ENCODE assay signal across 8 cellular contexts in the genomic region with DNA sequence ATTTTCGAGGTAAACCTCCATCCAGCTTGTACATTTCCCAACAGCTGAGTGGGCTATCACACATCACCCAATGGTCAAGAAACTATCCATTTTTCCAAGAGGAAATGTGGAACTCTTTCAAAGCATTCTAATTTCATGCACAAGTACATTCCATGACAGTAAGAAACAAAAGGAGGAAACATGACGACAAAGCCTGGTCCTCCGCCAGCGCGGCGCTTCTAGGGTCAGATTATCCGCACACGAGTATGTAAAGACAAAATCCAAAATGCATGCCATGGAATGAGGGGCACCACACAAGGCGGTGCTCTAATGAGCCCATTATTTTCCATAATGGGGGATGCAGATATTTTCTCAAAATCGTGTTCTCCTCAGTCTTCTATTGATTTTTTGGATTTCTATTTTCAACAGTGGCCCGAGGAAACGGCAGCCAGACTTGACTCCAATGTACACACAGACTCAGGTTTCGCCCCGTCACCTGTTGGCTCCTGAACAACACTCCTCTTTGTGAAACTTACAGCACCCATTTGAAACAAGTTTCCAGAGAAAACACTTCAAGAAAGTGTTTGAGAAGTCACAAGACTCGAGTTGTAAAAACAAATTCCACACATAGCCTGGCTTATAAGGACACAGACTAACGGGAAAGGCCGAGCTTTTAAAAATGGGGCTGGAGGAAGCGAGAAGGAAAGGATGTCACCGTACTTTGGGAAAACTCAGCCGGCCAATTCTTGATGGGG.
DNase-seq lines count a peak whose midpoint lies in the region; ATAC-seq and TF ChIP-seq lines count a peak whose summit lies in the region.

No MANE protein-coding gene starts in this region.

- no peak for DNase-seq in CD4-positive, alpha-beta T cell
- DNase-seq in Karpas-422 (no peak), chondrocyte (ENCODE audit: low spot score) (no peak), mesendoderm (no peak), pons (ENCODE audit: low spot score) (no peak)

- TF ChIP-seq CTCF in CD4-positive, alpha-beta T cell (IDR thresholded peaks at IDR 0.05): no peak
- TF ChIP-seq CTCF in chondrocyte (IDR thresholded peaks at IDR 0.05): no peak

- H3K56ac ChIP-seq in mesendoderm (ENCODE audit: low read length): peak overlapping the region; percentile 77

- peaks cover 11% of the 10 kb centered on the region for H3K4me1 Mint-ChIP-seq in CD4-positive, alpha-beta T cell (ENCODE audit: low read depth)
- H3K4me1 Mint-ChIP-seq in chondrocyte (ENCODE audit: low read depth): peaks cover 40% of the 10 kb centered on the region

- POLR2A ChIA-PET in CD4-positive, alpha-beta T cell (lab: Charles Lee): no interaction called here

- peak overlapping the region; percentile 79 for H3K4me3 Mint-ChIP-seq in CD4-positive, alpha-beta T cell
- peak overlapping the region; percentile 88 for H3K4me3 Mint-ChIP-seq in chondrocyte (ENCODE audit: unreplicated experiment)

- H3K9me3 Mint-ChIP-seq in CD4-positive, alpha-beta T cell: no peaks in the 10 kb centered on the region
- no peaks in the 10 kb centered on the region for H3K9me3 Mint-ChIP-seq in chondrocyte (ENCODE audit: low read depth)

- no peak overlapping the region for H3K23ac ChIP-seq in mesendoderm (ENCODE audit: low read length)

- H2BK15ac ChIP-seq in mesendoderm (replicated peaks; ENCODE audit: low read depth): no peak overlapping the region

- H3K36me3 ChIP-seq in Karpas-422 (ENCODE audit: insufficient read depth, low read length): no peaks in the 10 kb centered on the region
- no peaks in the 10 kb centered on the region for H3K36me3 ChIP-seq in mesendoderm (ENCODE audit: control insufficient read depth, insufficient read depth, low read length)

- peaks cover 70% of the 10 kb centered on the region for H3K27me3 ChIP-seq in CD4-positive, alpha-beta T cell (ENCODE audit: control insufficient read depth, insufficient read depth, low read length)
- H3K27me3 ChIP-seq in Karpas-422 (ENCODE audit: low read length) (no peaks in the 10 kb centered on the region), mesendoderm (ENCODE audit: insufficient read depth, low read length, poor library complexity) (peaks cover 8% of the 10 kb centered on the region)

- ATAC-seq in CD4-positive, alpha-beta T cell (ENCODE audit: poor library complexity): no peak
- no peak for ATAC-seq in HG03196 (IDR thresholded peaks at IDR 0.05; ENCODE audit: unreplicated experiment)
- no peak for ATAC-seq in HG02759 (IDR thresholded peaks at IDR 0.05; ENCODE audit: unreplicated experiment)
- no peak for ATAC-seq in GM18502 (IDR thresholded peaks at IDR 0.05; ENCODE audit: poor library complexity, unreplicated experiment)

- CTCF ChIA-PET in CD4-positive, alpha-beta T cell (lab: Charles Lee): no interaction called here

- no peaks in the 10 kb centered on the region for H3K79me2 ChIP-seq in Karpas-422 (ENCODE audit: low read length)
- H3K79me2 ChIP-seq in mesendoderm (ENCODE audit: control insufficient read depth, insufficient read depth, low read length): peaks cover 8% of the 10 kb centered on the region

- H2BK5ac ChIP-seq in mesendoderm (ENCODE audit: low read length): no peak overlapping the region

- H3K18ac ChIP-seq in mesendoderm (ENCODE audit: low read length): no peak overlapping the region

- H4K5ac ChIP-seq in mesendoderm (ENCODE audit: low read length): no peak overlapping the region

- H3K27ac ChIP-seq in CD4-positive, alpha-beta T cell (ENCODE audit: low read depth, low read length): no peak overlapping the region
- H3K27ac ChIP-seq in Karpas-422 (ENCODE audit: low read length) (no peak overlapping the region), mesendoderm (ENCODE audit: low read depth, low read length) (no peak overlapping the region)

- no CpG with 5 or more reads among the region's 20 CpGs for WGBS in mesendoderm (ENCODE audit: extremely low coverage, insufficient coverage, low lambda C conversion rate)

- intact Hi-C loops in CD4-positive, alpha-beta T cell (cut with DNase I, micrococcal nuclease): loop anchor here in 1 of 2 experiments (5.0 kb wide), 1 partner anchor 1400 kb away; no protein-coding TSS in a partner anchor

- H3K9ac ChIP-seq in Karpas-422 (ENCODE audit: low read length) (peak overlapping the region; percentile 69), mesendoderm (ENCODE audit: low read length) (peak overlapping the region; percentile 70)

- H3K27me3 Mint-ChIP-seq in CD4-positive, alpha-beta T cell: peaks cover 88% of the 10 kb centered on the region
- no peaks in the 10 kb centered on the region for H3K27me3 Mint-ChIP-seq in chondrocyte (ENCODE audit: low read depth)

- no peaks in the 10 kb centered on the region for H3K36me3 Mint-ChIP-seq in CD4-positive, alpha-beta T cell (ENCODE audit: low read depth)
- no peaks in the 10 kb centered on the region for H3K36me3 Mint-ChIP-seq in chondrocyte (ENCODE audit: low read depth)

- H3K9me2 ChIP-seq in Karpas-422 (replicated peaks; ENCODE audit: insufficient read depth, low read length): no peaks in the 10 kb centered on the region

- H3K4me2 ChIP-seq in Karpas-422 (ENCODE audit: low read depth, low read length, poor library complexity, severe bottlenecking) (peak overlapping the region; percentile 96), mesendoderm (ENCODE audit: low read length) (peak overlapping the region; percentile 77)

- no peak overlapping the region for H2BK120ac ChIP-seq in mesendoderm (ENCODE audit: low read depth, low read length)

- H3K4me1 ChIP-seq in Karpas-422 (ENCODE audit: low read length) (peaks cover 26% of the 10 kb centered on the region), mesendoderm (ENCODE audit: control insufficient read depth, low read depth, low read length) (peaks cover 23% of the 10 kb centered on the region)

- no peak overlapping the region for H3K4ac ChIP-seq in mesendoderm (ENCODE audit: low read depth, low read length)

- H4K8ac ChIP-seq in mesendoderm (ENCODE audit: low read depth, low read length): no peak overlapping the region

- peak overlapping the region; percentile 85 for H3K4me3 ChIP-seq in Karpas-422 (ENCODE audit: low read length)
- H3K4me3 ChIP-seq in mesendoderm (ENCODE audit: low read length): peak overlapping the region; percentile 17

- no peak overlapping the region; the same call in 1 of the 2 replicates for H2AFZ ChIP-seq in Karpas-422 (ENCODE audit: low read length)

- H3K27ac Mint-ChIP-seq in CD4-positive, alpha-beta T cell: no peak overlapping the region
- H3K27ac Mint-ChIP-seq in chondrocyte (ENCODE audit: unreplicated experiment): peak overlapping the region; percentile 96

- peaks cover 10% of the 10 kb centered on the region for H3K79me1 ChIP-seq in mesendoderm (ENCODE audit: low read length)

- no peaks in the 10 kb centered on the region for H4K20me1 ChIP-seq in Karpas-422 (ENCODE audit: insufficient read depth, low read depth, low read length)

- no peaks in the 10 kb centered on the region for H3K9me3 ChIP-seq in CD4-positive, alpha-beta T cell (ENCODE audit: control insufficient read depth, low read length)
- no peaks in the 10 kb centered on the region for H3K9me3 ChIP-seq in Karpas-422 (ENCODE audit: low read length)

- no peak overlapping the region for H2AK5ac ChIP-seq in mesendoderm (ENCODE audit: low read length)
